Comparison of ENCODE assay signal across 15 cellular contexts in genomic region chr17:66636111-66636510, GRCh38.
DNase-seq lines count a peak whose midpoint lies in the region; ATAC-seq and TF ChIP-seq lines count a peak whose summit lies in the region.
"Had no signal": no experiment of that assay in that cellular context is flagged by ENCODE, and none has a peak within 500 bp of the region (broad histone marks: within the 10 kb centered on the region; RNA-seq: fewer than 3 reads in every experiment).

No MANE protein-coding gene starts in this region.

- TF ChIP-seq CTCF in astrocyte of the cerebellum (IDR thresholded peaks at IDR 0.05; ENCODE audit: low read depth, low read length, missing control alignments) (no peak), heart left ventricle (IDR thresholded peaks at IDR 0.05) (no peak)

- H3K4me3 ChIP-seq in astrocyte of the cerebellum (ENCODE audit: low read depth, low read length), result no peak overlapping the region
- H3K4me3 ChIP-seq in heart left ventricle, result no peak overlapping the region
- H3K4me3 ChIP-seq: sigmoid colon had no signal

- no peaks in the 10 kb centered on the region for H3K4me1 ChIP-seq in heart left ventricle

- H3K27ac ChIP-seq in heart left ventricle, result no peak overlapping the region
- H3K27ac ChIP-seq: 22Rv1 had no signal

- no peaks in the 10 kb centered on the region for H3K9me3 ChIP-seq in heart left ventricle
- H3K9me3 ChIP-seq: sigmoid colon had no signal

- no peak for TF ChIP-seq POLR2A in heart left ventricle (IDR thresholded peaks at IDR 0.05)

- peak; percentile 24 for DNase-seq in NK-92 treated with Interleukin-12 subunit alpha and Interleukin-12 subunit beta, amount 100 ng/mL, for 24 hours (lab: John Stamatoyannopoulos, UW)
- no peak for DNase-seq in NK-92 (lab: John Stamatoyannopoulos, UW; ENCODE audit: unreplicated experiment)
- DNase-seq in LHCN-M2 (ENCODE audit: low read depth), result peak; percentile 56
- DNase-seq in astrocyte of the cerebellum (ENCODE audit: low read depth), result peak; percentile 80
- DNase-seq in myocyte (ENCODE audit: low read depth), result peak; percentile 60
- no peak for DNase-seq in heart left ventricle
- DNase-seq: activated CD4-positive, CD25-positive, alpha-beta regulatory T cell; activated naive CD8-positive, alpha-beta T cell treated with anti-CD3 and anti-CD28 coated beads, Interleukin-2, amount 10 ng/mL, durations not matched to agents 7 days and 5 days; DMS 273 treated with DMSO at 0.1 percent for 48 hours; effector memory CD8-positive, alpha-beta T cell; NCI-H1694; sigmoid colon had no signal

- 71 to 79% (median 78%) methylated on average over 4 of the region's 4 CpGs for WGBS in heart left ventricle, 4 donors

- ATAC-seq in GM21381 (IDR thresholded peaks at IDR 0.05; ENCODE audit: unreplicated experiment) (no peak), heart left ventricle (no peak), HG02571 (IDR thresholded peaks at IDR 0.05; ENCODE audit: unreplicated experiment) (no peak)
- ATAC-seq: effector memory CD8-positive, alpha-beta T cell had no signal

- in situ Hi-C loops in astrocyte of the cerebellum (cut with HindIII; ENCODE audit: low sequenced_read_pairs), result no loop called here

- intact Hi-C loops in heart left ventricle (cut with DNase I), result no loop called here

- no peaks in the 10 kb centered on the region for H3K27me3 ChIP-seq in heart left ventricle
- H3K27me3 ChIP-seq: sigmoid colon had no signal

- H3K36me3 ChIP-seq in heart left ventricle, result no peaks in the 10 kb centered on the region
- H3K36me3 ChIP-seq: sigmoid colon had no signal

Comparison
In these comparisons a context has a peak if more than half of its experiments do, and no peak if none do; other contexts are left out.
1. DNase-seq: peak in NK-92 treated with Interleukin-12 subunit alpha and Interleukin-12 subunit beta, amount 100 ng/mL, for 24 hours (single experiment), LHCN-M2 (single experiment), astrocyte of the cerebellum (single experiment) and myocyte (single experiment); none in NK-92 (single experiment) and heart left ventricle (0 of 5).